In the genomic region with DNA sequence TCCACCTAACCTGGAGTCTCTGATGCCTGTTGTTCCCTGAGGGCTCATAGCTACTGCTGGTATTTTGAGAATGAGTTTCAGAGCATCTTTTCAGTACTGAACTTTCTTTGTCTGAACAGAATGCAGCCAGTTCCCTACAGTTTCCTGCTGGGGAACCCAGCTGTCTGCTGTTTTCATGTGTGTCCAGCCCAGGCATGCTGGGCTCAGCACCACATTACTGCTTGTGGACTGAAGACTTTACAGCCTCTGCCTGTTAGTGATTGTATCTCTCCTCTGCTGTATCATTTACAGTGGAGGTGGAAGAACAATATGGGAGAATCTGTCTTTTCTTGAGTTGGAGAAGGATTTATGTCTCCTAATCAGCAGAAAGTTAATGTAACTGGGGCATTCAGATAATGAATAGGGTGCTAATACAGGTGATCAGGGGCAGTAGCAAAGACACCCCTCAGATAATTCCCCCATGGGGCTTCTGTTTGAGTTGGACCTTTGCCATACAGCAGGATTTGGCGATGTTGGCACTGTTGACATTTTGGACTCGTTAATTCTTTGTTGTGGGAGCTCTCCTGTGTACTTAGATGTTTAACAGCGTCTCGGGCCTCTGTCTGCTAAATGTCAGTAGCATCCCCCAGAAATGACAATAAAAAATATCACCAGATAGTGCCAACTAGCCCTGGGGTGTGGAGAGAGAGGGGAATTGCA, we compare ENCODE assay signal across 17 cellular contexts.
DNase-seq lines count a peak whose midpoint lies in the region; ATAC-seq and TF ChIP-seq lines count a peak whose summit lies in the region.
"Had no signal": no experiment of that assay in that cellular context is flagged by ENCODE, and none has a peak within 500 bp of the region (broad histone marks: within the 10 kb centered on the region; RNA-seq: fewer than 3 reads in every experiment).

No MANE protein-coding gene starts in this region.

- H3K27ac Mint-ChIP-seq in stimulated activated naive CD8-positive, alpha-beta T cell treated with anti-CD3 and anti-CD28 coated beads, Interleukin-15, amount 100 ng/mL, for 72 hours, result peak overlapping the region in 1 of 2 donors; percentile 7

- H3K9me3 ChIP-seq in SK-N-SH (no peaks in the 10 kb centered on the region), hepatocyte (ENCODE audit: low read depth) (no peaks in the 10 kb centered on the region)
- H3K9me3 ChIP-seq: ascending aorta, left ventricle myocardium inferior, right lobe of liver had no signal

- peak in 1 of 2 experiments; percentile 76; a peak in 2 of 4 replicates for TF ChIP-seq EP300 in SK-N-SH (IDR thresholded peaks at IDR 0.05; ENCODE audit: borderline replicate concordance in 1 of 2, low read depth in 1 of 2, low read length in 1 of 2)

- no peak; the same call in 1 of the 2 replicates for TF ChIP-seq RAD21 in SK-N-SH (IDR thresholded peaks at IDR 0.05; ENCODE audit: low read length)

- H3K36me3 ChIP-seq in SK-N-SH (replicated peaks in 1 of 2; ENCODE audit: control insufficient read depth in 1 of 2, insufficient read depth in 2 of 2, low read length in 1 of 2) (no peaks in the 10 kb centered on the region), hepatocyte (replicated peaks; ENCODE audit: insufficient read depth, low read depth) (no peaks in the 10 kb centered on the region)
- H3K36me3 ChIP-seq: ascending aorta, left ventricle myocardium inferior, right lobe of liver, WERI-Rb-1 had no signal

- 25% methylated on average over 4 of the region's 4 CpGs for WGBS in SK-N-SH (ENCODE audit: low lambda C conversion rate)
- WGBS in hepatocyte (ENCODE audit: low lambda C conversion rate, missing lambda C conversion rate), result 34% methylated on average over 4 of the region's 4 CpGs

- no peaks in the 10 kb centered on the region for H3K9me3 Mint-ChIP-seq in stimulated activated naive CD8-positive, alpha-beta T cell treated with anti-CD3 and anti-CD28 coated beads, Interleukin-15, amount 100 ng/mL, for 72 hours
- H3K9me3 Mint-ChIP-seq: nephron had no signal

- no peak overlapping the region for H3K9ac ChIP-seq in SK-N-SH

- H3K9me2 ChIP-seq in SK-N-SH (no peaks in the 10 kb centered on the region), hepatocyte (replicated peaks; ENCODE audit: insufficient read depth) (no peaks in the 10 kb centered on the region)

- peak overlapping the region in 1 of 2 experiments; percentile 86; a peak in 2 of 4 replicates for H3K27ac ChIP-seq in SK-N-SH (ENCODE audit: low read depth in 2 of 2, low read length in 1 of 2)
- H3K27ac ChIP-seq in hepatocyte, result no peak overlapping the region
- H3K27ac ChIP-seq: ascending aorta, left ventricle myocardium inferior, right lobe of liver, WERI-Rb-1 had no signal

- H3K4me3 ChIP-seq in SK-N-SH (ENCODE audit: low read depth in 2 of 2, low read length in 1 of 2), result no peak overlapping the region; a peak in 1 of 4 replicates
- H3K4me3 ChIP-seq in hepatocyte, result no peak overlapping the region
- H3K4me3 ChIP-seq: ascending aorta, left ventricle myocardium inferior, right lobe of liver had no signal

- H3K4me1 Mint-ChIP-seq in stimulated activated naive CD8-positive, alpha-beta T cell treated with anti-CD3 and anti-CD28 coated beads, Interleukin-15, amount 100 ng/mL, for 72 hours, result no peaks in the 10 kb centered on the region

- no peak overlapping the region for H3K4me3 Mint-ChIP-seq in stimulated activated naive CD8-positive, alpha-beta T cell treated with anti-CD3 and anti-CD28 coated beads, Interleukin-15, amount 100 ng/mL, for 72 hours
- H3K4me3 Mint-ChIP-seq: nephron had no signal

- TF ChIP-seq CTCF in SK-N-SH (IDR thresholded peaks at IDR 0.05) (no peak), hepatocyte (IDR thresholded peaks at IDR 0.05; ENCODE audit: poor library complexity) (no peak)

- intact Hi-C loops in left cardiac atrium (cut with DNase I), result no loop called here

- no peaks in the 10 kb centered on the region for H3F3A ChIP-seq in SK-N-SH (replicated peaks; ENCODE audit: insufficient read depth)

- H3K27me3 ChIP-seq in SK-N-SH (ENCODE audit: insufficient read depth) (no peaks in the 10 kb centered on the region), hepatocyte (no peaks in the 10 kb centered on the region)
- H3K27me3 ChIP-seq: ascending aorta, right lobe of liver had no signal

- H3K4me2 ChIP-seq in SK-N-SH (no peak overlapping the region), hepatocyte (no peak overlapping the region)

- POLR2A ChIA-PET in SK-N-SH (lab: Yijun Ruan, JAX), result interaction anchor here (1.1 kb wide), 1 partner anchor 21 kb away, joined by 3 read pairs; no protein-coding TSS in a partner anchor

- peaks cover 0 to 48% of the 10 kb centered on the region in 2 experiments; a peak in 2 of 4 replicates for H3K4me1 ChIP-seq in SK-N-SH (ENCODE audit: control insufficient read depth in 1 of 2, insufficient read depth in 2 of 2, low read depth in 1 of 2, low read length in 1 of 2)
- H3K4me1 ChIP-seq in hepatocyte (ENCODE audit: insufficient read depth), result no peaks in the 10 kb centered on the region
- H3K4me1 ChIP-seq: ascending aorta, left ventricle myocardium inferior, right lobe of liver had no signal

- H3K27me3 Mint-ChIP-seq in stimulated activated naive CD8-positive, alpha-beta T cell treated with anti-CD3 and anti-CD28 coated beads, Interleukin-15, amount 100 ng/mL, for 72 hours, result no peaks in the 10 kb centered on the region

- CTCF ChIA-PET in SK-N-SH (lab: Yijun Ruan, JAX), result interaction anchor here (0.6 to 2.4 kb wide), 8 partner anchors 12 to 598 kb away, joined by 3 to 23 read pairs (median 3); a partner anchor contains a TSS

- ATAC-seq in left cardiac atrium, result no peak
- no peak for ATAC-seq in stimulated activated naive CD8-positive, alpha-beta T cell treated with anti-CD3 and anti-CD28 coated beads, Interleukin-15, amount 100 ng/mL, for 72 hours
- ATAC-seq: right lobe of liver had no signal

- H2AFZ ChIP-seq in SK-N-SH (ENCODE audit: low read depth) (no peak overlapping the region), hepatocyte (no peak overlapping the region)

- no peaks in the 10 kb centered on the region for H3K79me2 ChIP-seq in SK-N-SH (ENCODE audit: insufficient read depth)
- H3K79me2 ChIP-seq in hepatocyte, result no peaks in the 10 kb centered on the region

- peak; percentile 90 for DNase-seq in DMS153 treated with DMSO at 0.1 percent for 48 hours (lab: John Stamatoyannopoulos, UW; ENCODE audit: unreplicated experiment)
- DNase-seq in NCI-H146 (lab: John Stamatoyannopoulos, UW), result peak; percentile 28
- peak; percentile 48 for DNase-seq in SK-N-SH
- DNase-seq in myocyte (ENCODE audit: low read depth), result peak; percentile 59
- no peak for DNase-seq in left cardiac atrium
- DNase-seq in stimulated activated naive CD8-positive, alpha-beta T cell treated with anti-CD3 and anti-CD28 coated beads, Interleukin-15, amount 100 ng/mL, for 72 hours, result no peak
- no peak for DNase-seq in cerebellum (ENCODE audit: low spot score)
- DNase-seq in hepatocyte (ENCODE audit: low spot score), result no peak
- DNase-seq: activated effector memory CD4-positive, alpha-beta T cell treated with anti-CD3 and anti-CD28 coated beads, Interleukin-2, amount 50 U/mL, for 16 hours; left ventricle myocardium inferior; NCI-H2029 treated with DMSO at 0.1 percent for 48 hours; OCI-M1; right lobe of liver; stimulated activated CD4-positive, alpha-beta T cell treated with anti-CD3 and anti-CD28 coated beads, Interleukin-4, amount 100 ng/mL, for 1 hour; WERI-Rb-1 had no signal

- H4K20me1 ChIP-seq in SK-N-SH (ENCODE audit: insufficient read depth), result no peaks in the 10 kb centered on the region
- no peaks in the 10 kb centered on the region for H4K20me1 ChIP-seq in hepatocyte (ENCODE audit: insufficient read depth, poor library complexity, severe bottlenecking)

TF ChIP-seq in SK-N-SH, 30 proteins besides CTCF, POLR2A, EP300 and RAD21 (continues in another document):
- TF ChIP-seq JUND (IDR thresholded peaks at IDR 0.05) (no peak), RCOR1 (IDR thresholded peaks at IDR 0.05; ENCODE audit: low read length) (peak; percentile 25; the same call in 1 of the 2 replicates), FOXJ3 (CRISPR knock-in tag; IDR thresholded peaks at IDR 0.05) (peak; percentile 15; the same call in 1 of the 2 replicates), NRF1 (IDR thresholded peaks at IDR 0.05; ENCODE audit: low read depth, low read length) (no peak), RXRA (IDR thresholded peaks at IDR 0.05; ENCODE audit: borderline replicate concordance, low read depth) (no peak), ELF1 (IDR thresholded peaks at IDR 0.05) (no peak), SMC3 (IDR thresholded peaks at IDR 0.05; ENCODE audit: low read depth, low read length) (no peak), SIN3A (IDR thresholded peaks at IDR 0.05; ENCODE audit: borderline replicate concordance, low read depth, low read length) (no peak), TCF12 (IDR thresholded peaks at IDR 0.05) (no peak), MEF2A (IDR thresholded peaks at IDR 0.05; ENCODE audit: borderline replicate concordance, low read depth) (no peak), GATA2 (CRISPR knock-in tag; IDR thresholded peaks at IDR 0.05) (peak; percentile 53), MXI1 (IDR thresholded peaks at IDR 0.05; ENCODE audit: low read depth, low read length) (peak; percentile 66; the same call in 1 of the 2 replicates), RFX5 (IDR thresholded peaks at IDR 0.05; ENCODE audit: low read length) (no peak), EZH2phosphoT487 (IDR thresholded peaks at IDR 0.05; ENCODE audit: borderline replicate concordance, low read depth) (no peak), CHD2 (IDR thresholded peaks at IDR 0.05; ENCODE audit: low read length, partially characterized antibody) (peak; percentile 47)
- TF ChIP-seq, protein P1, sequence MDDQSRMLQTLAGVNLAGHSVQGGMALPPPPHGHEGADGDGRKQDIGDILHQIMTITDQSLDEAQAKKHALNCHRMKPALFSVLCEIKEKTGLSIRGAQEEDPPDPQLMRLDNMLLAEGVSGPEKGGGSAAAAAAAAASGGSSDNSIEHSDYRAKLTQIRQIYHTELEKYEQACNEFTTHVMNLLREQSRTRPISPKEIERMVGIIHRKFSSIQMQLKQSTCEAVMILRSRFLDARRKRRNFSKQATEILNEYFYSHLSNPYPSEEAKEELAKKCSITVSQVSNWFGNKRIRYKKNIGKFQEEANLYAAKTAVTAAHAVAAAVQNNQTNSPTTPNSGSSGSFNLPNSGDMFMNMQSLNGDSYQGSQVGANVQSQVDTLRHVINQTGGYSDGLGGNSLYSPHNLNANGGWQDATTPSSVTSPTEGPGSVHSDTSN (IDR thresholded peaks at IDR 0.05), result no peak
- TF ChIP-seq, protein P2, sequence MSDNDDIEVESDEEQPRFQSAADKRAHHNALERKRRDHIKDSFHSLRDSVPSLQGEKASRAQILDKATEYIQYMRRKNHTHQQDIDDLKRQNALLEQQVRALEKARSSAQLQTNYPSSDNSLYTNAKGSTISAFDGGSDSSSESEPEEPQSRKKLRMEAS (IDR thresholded peaks at IDR 0.05; ENCODE audit: low read depth), result no peak

Comparison
In these comparisons a context has a peak if more than half of its experiments do, and no peak if none do; other contexts are left out.
1. DNase-seq: peak in DMS153 treated with DMSO at 0.1 percent for 48 hours (single experiment), NCI-H146 (single experiment), SK-N-SH (single experiment) and myocyte (single experiment); none in left cardiac atrium (single experiment), stimulated activated naive CD8-positive, alpha-beta T cell treated with anti-CD3 and anti-CD28 coated beads, Interleukin-15, amount 100 ng/mL, for 72 hours (0 of 2), cerebellum (single experiment) and hepatocyte (single experiment).